In genomic region chr9:136925414-136926153, GRCh38 we compare ENCODE assay signal across 27 cellular contexts. TPM values are rescaled to one million over a fixed set of nuclear protein-coding genes. Genes with fewer than 3 reads are reported as not detected.
DNase-seq lines count a peak whose midpoint lies in the region; ATAC-seq and TF ChIP-seq lines count a peak whose summit lies in the region.
"Had no signal": no experiment of that assay in that cellular context is flagged by ENCODE, and none has a peak within 500 bp of the region (broad histone marks: within the 10 kb centered on the region; RNA-seq: fewer than 3 reads in every experiment).

No MANE protein-coding gene starts in this region.

- peaks cover 18 to 31% (median 21%) of the 10 kb centered on the region in 3 donors for H3K36me3 ChIP-seq in skeletal muscle tissue (ENCODE audit: control insufficient read depth in 3 of 3, insufficient read depth in 3 of 3, low read length in 3 of 3)
- H3K36me3 ChIP-seq in left lung = peaks cover 0 to 67% of the 10 kb centered on the region in 2 donors

- intact Hi-C loops in activated CD8-positive, alpha-beta T cell treated with anti-CD3 and anti-CD28 coated beads for 36 hours (cut with micrococcal nuclease) = no loop called here
- intact Hi-C loops in left lung (cut with DNase I) = no loop called here

- no peak for ATAC-seq in activated CD8-positive, alpha-beta T cell treated with anti-CD3 and anti-CD28 coated beads for 36 hours
- ATAC-seq in activated CD8-positive, alpha-beta T cell treated with anti-CD3 and anti-CD28 coated beads, Interleukin-2, amount 10 ng/mL, durations not matched to agents 7 days and 5 days = no peak
- ATAC-seq in left lung (no peak), GM18870 (IDR thresholded peaks at IDR 0.05; ENCODE audit: unreplicated experiment) (no peak)
- ATAC-seq: WTC11 had no signal

- no peak for DNase-seq in activated CD8-positive, alpha-beta T cell treated with anti-CD3 and anti-CD28 coated beads for 36 hours
- no peak for DNase-seq in activated CD8-positive, alpha-beta T cell treated with anti-CD3 and anti-CD28 coated beads, Interleukin-2, amount 10 ng/mL, durations not matched to agents 7 days and 5 days
- no peak for DNase-seq in HFFc6
- no peak for DNase-seq in fibroblast of villous mesenchyme (ENCODE audit: low read depth)
- no peak for DNase-seq in NCI-H82 (lab: John Stamatoyannopoulos, UW)
- DNase-seq in left lung = no peak
- DNase-seq: DMS 273 treated with DMSO at 0.1 percent for 48 hours; effector CD4-positive, alpha-beta T cell; esophagus squamous epithelium; GF-D8; mammary epithelial cell; naive B cell; NCI-H1092 treated with DMSO at 0.1 percent for 48 hours; NCI-H510A; SIG-M5; stimulated activated CD4-positive, alpha-beta T cell treated with anti-CD3 and anti-CD28 coated beads, Interleukin-4, amount 100 ng/mL, for 1 hour had no signal

- H3K4me3 Mint-ChIP-seq in activated CD8-positive, alpha-beta T cell treated with anti-CD3 and anti-CD28 coated beads for 36 hours = no peak overlapping the region
- no peak overlapping the region for H3K4me3 Mint-ChIP-seq in activated CD8-positive, alpha-beta T cell treated with anti-CD3 and anti-CD28 coated beads, Interleukin-2, amount 10 ng/mL, durations not matched to agents 7 days and 5 days
- H3K4me3 Mint-ChIP-seq in HFFc6 = no peak overlapping the region
- H3K4me3 Mint-ChIP-seq: activated T-helper 1 cell treated with anti-CD3 and anti-CD28 coated beads, Interleukin-12 subunit alpha, Interleukin-12 subunit beta, Interleukin-2, Interleukin-4 antibody, amounts not matched to agents 30 ng/mL and 10 ng/mL and 1 ng/mL, durations not matched to agents 14 hours and 24 hours and 36 hours; naive B cell; T-helper 1 cell treated with Interleukin-12 subunit alpha and Interleukin-12 subunit beta and Interleukin-4 antibody, amounts not matched to agents 30 μg/mL and 1 μg/mL, for 36 hours; WTC11 had no signal

- CTCF ChIA-PET in activated CD8-positive, alpha-beta T cell treated with anti-CD3 and anti-CD28 coated beads for 36 hours (lab: Charles Lee) = interaction anchor here (1.0 to 1.8 kb wide), 2 partner anchors 21 to 83 kb away, joined by 4 to 8 read pairs; partner anchors contain the start of gene AJM1
- CTCF ChIA-PET in activated CD8-positive, alpha-beta T cell treated with anti-CD3 and anti-CD28 coated beads, Interleukin-2, amount 10 ng/mL, durations not matched to agents 7 days and 5 days (lab: Charles Lee) = interaction anchor here (1.8 kb wide), 1 partner anchor 83 kb away, joined by 4 read pairs; the partner anchor contains the start of gene AJM1

- H3K9me3 Mint-ChIP-seq in activated CD8-positive, alpha-beta T cell treated with anti-CD3 and anti-CD28 coated beads for 36 hours = no peaks in the 10 kb centered on the region
- H3K9me3 Mint-ChIP-seq in activated CD8-positive, alpha-beta T cell treated with anti-CD3 and anti-CD28 coated beads, Interleukin-2, amount 10 ng/mL, durations not matched to agents 7 days and 5 days (ENCODE audit: insufficient read depth) = no peaks in the 10 kb centered on the region
- H3K9me3 Mint-ChIP-seq in HFFc6 = no peaks in the 10 kb centered on the region
- H3K9me3 Mint-ChIP-seq: activated T-helper 1 cell treated with anti-CD3 and anti-CD28 coated beads, Interleukin-12 subunit alpha, Interleukin-12 subunit beta, Interleukin-2, Interleukin-4 antibody, amounts not matched to agents 30 ng/mL and 10 ng/mL and 1 ng/mL, durations not matched to agents 14 hours and 24 hours and 36 hours; naive B cell; T-helper 1 cell treated with Interleukin-12 subunit alpha and Interleukin-12 subunit beta and Interleukin-4 antibody, amounts not matched to agents 30 μg/mL and 1 μg/mL, for 36 hours; WTC11 had no signal

- no peaks in the 10 kb centered on the region for H3K9me3 ChIP-seq in skeletal muscle tissue (ENCODE audit: control insufficient read depth in 3 of 3, low read length in 3 of 3)
- H3K9me3 ChIP-seq in left lung = no peaks in the 10 kb centered on the region
- H3K9me3 ChIP-seq: BLaER1, esophagus squamous epithelium, thoracic aorta had no signal

- peak overlapping the region in 1 of 3 donors; percentile 40 for H3K9ac ChIP-seq in skeletal muscle tissue (ENCODE audit: low read depth in 1 of 3, low read length in 3 of 3)
- H3K9ac ChIP-seq: BLaER1 had no signal

- H3K4me1 Mint-ChIP-seq in activated CD8-positive, alpha-beta T cell treated with anti-CD3 and anti-CD28 coated beads for 36 hours (ENCODE audit: low read depth) = no peaks in the 10 kb centered on the region
- H3K4me1 Mint-ChIP-seq in activated CD8-positive, alpha-beta T cell treated with anti-CD3 and anti-CD28 coated beads, Interleukin-2, amount 10 ng/mL, durations not matched to agents 7 days and 5 days (ENCODE audit: low read depth) = peaks cover 4% of the 10 kb centered on the region
- peaks cover 9% of the 10 kb centered on the region for H3K4me1 Mint-ChIP-seq in HFFc6 (ENCODE audit: low read depth)
- H3K4me1 Mint-ChIP-seq: WTC11 had no signal

- H3K4me1 ChIP-seq in skeletal muscle tissue (ENCODE audit: control insufficient read depth in 3 of 3, insufficient read depth in 3 of 3, low read length in 3 of 3) = peaks cover 27 to 62% (median 58%) of the 10 kb centered on the region in 3 donors
- peaks cover 0 to 9% of the 10 kb centered on the region in 2 donors for H3K4me1 ChIP-seq in left lung
- H3K4me1 ChIP-seq: BLaER1 had no signal

- H3K27me3 Mint-ChIP-seq in activated CD8-positive, alpha-beta T cell treated with anti-CD3 and anti-CD28 coated beads for 36 hours = no peaks in the 10 kb centered on the region
- H3K27me3 Mint-ChIP-seq in activated CD8-positive, alpha-beta T cell treated with anti-CD3 and anti-CD28 coated beads, Interleukin-2, amount 10 ng/mL, durations not matched to agents 7 days and 5 days (ENCODE audit: low read depth) = no peaks in the 10 kb centered on the region
- H3K27me3 Mint-ChIP-seq in HFFc6 (ENCODE audit: insufficient read depth) = peaks cover 3% of the 10 kb centered on the region; the same call in 1 of the 2 replicates
- H3K27me3 Mint-ChIP-seq: naive B cell had no signal

- no peaks in the 10 kb centered on the region for H3K27me3 ChIP-seq in skeletal muscle tissue (ENCODE audit: control insufficient read depth in 3 of 3, insufficient read depth in 3 of 3, low read length in 3 of 3)
- no peaks in the 10 kb centered on the region for H3K27me3 ChIP-seq in left lung
- H3K27me3 ChIP-seq: BLaER1, cardiac muscle cell, esophagus squamous epithelium had no signal

- TF ChIP-seq CTCF in activated CD8-positive, alpha-beta T cell treated with anti-CD3 and anti-CD28 coated beads for 36 hours (IDR thresholded peaks at IDR 0.05) = peak; percentile 18
- TF ChIP-seq CTCF in HFFc6 (IDR thresholded peaks at IDR 0.05) (peak; percentile 21; the same call in 1 of the 2 replicates), fibroblast of villous mesenchyme (IDR thresholded peaks at IDR 0.05; ENCODE audit: insufficient read depth, low read depth, low read length) (peak; percentile 2), left lung (IDR thresholded peaks at IDR 0.05) (no peak)

- peaks cover 19% of the 10 kb centered on the region for H3K36me3 Mint-ChIP-seq in activated CD8-positive, alpha-beta T cell treated with anti-CD3 and anti-CD28 coated beads for 36 hours (ENCODE audit: low read depth)
- H3K36me3 Mint-ChIP-seq in activated CD8-positive, alpha-beta T cell treated with anti-CD3 and anti-CD28 coated beads, Interleukin-2, amount 10 ng/mL, durations not matched to agents 7 days and 5 days (ENCODE audit: low read depth) = peaks cover 47% of the 10 kb centered on the region
- peaks cover 13% of the 10 kb centered on the region; the same call in 1 of the 2 replicates for H3K36me3 Mint-ChIP-seq in HFFc6 (ENCODE audit: low read depth)

- H3K4me3 ChIP-seq in fibroblast of villous mesenchyme (ENCODE audit: low read depth, low read length) (no peak overlapping the region), skeletal muscle tissue (ENCODE audit: low read length in 3 of 3) (no peak overlapping the region), left lung (no peak overlapping the region)
- H3K4me3 ChIP-seq: BLaER1, cardiac muscle cell, esophagus squamous epithelium, skin epidermis, thoracic aorta had no signal

- H3K27ac ChIP-seq in skeletal muscle tissue (ENCODE audit: low read depth, low read length) = peak overlapping the region; percentile 19
- no peak overlapping the region for H3K27ac ChIP-seq in left lung
- H3K27ac ChIP-seq: BLaER1, cardiac muscle cell, thoracic aorta had no signal

- H3K27ac Mint-ChIP-seq in activated CD8-positive, alpha-beta T cell treated with anti-CD3 and anti-CD28 coated beads for 36 hours = no peak overlapping the region
- no peak overlapping the region for H3K27ac Mint-ChIP-seq in activated CD8-positive, alpha-beta T cell treated with anti-CD3 and anti-CD28 coated beads, Interleukin-2, amount 10 ng/mL, durations not matched to agents 7 days and 5 days
- H3K27ac Mint-ChIP-seq in HFFc6 = no peak overlapping the region
- H3K27ac Mint-ChIP-seq: T-helper 1 cell treated with Interleukin-12 subunit alpha and Interleukin-12 subunit beta and Interleukin-4 antibody, amounts not matched to agents 30 μg/mL and 1 μg/mL, for 36 hours; WTC11 had no signal

- POLR2A ChIA-PET in activated CD8-positive, alpha-beta T cell treated with anti-CD3 and anti-CD28 coated beads for 36 hours (lab: Charles Lee) = interaction anchor here (0.6 kb wide), 2 partner anchors 46 to 188 kb away, joined by 3 read pairs; no protein-coding TSS in a partner anchor
- POLR2A ChIA-PET in activated CD8-positive, alpha-beta T cell treated with anti-CD3 and anti-CD28 coated beads, Interleukin-2, amount 10 ng/mL, durations not matched to agents 7 days and 5 days (lab: Charles Lee) = no interaction called here

RNA-seq across cellular contexts. Expression of gene FBXW5, which starts 19.0 kb away (rescaled TPM):
- total RNA-seq in activated CD8-positive, alpha-beta T cell treated with anti-CD3 and anti-CD28 coated beads for 36 hours = 10 to 100 TPM; 53.4 to 54.0 TPM
- total RNA-seq in activated CD8-positive, alpha-beta T cell treated with anti-CD3 and anti-CD28 coated beads, Interleukin-2, amount 10 ng/mL, durations not matched to agents 7 days and 5 days = 100 to 1,000 TPM; 103 to 104 TPM
- 100 to 1,000 TPM in 1 of 6 experiments, 10 to 100 TPM in 5; 89.1 to 102 (median 94.4) TPM for total RNA-seq in HFFc6 (2021; fragmentation: NEBNext Ultra II Directional; extraction: Animal tissue kit (Norgen Biotek cat#: 25700))
- 104 and 115 TPM in 2 replicates for total RNA-seq in fibroblast of villous mesenchyme
- 45.4 TPM for total RNA-seq in skeletal muscle tissue
- total RNA-seq in left lung = 100 to 1,000 TPM in 1 of 2 donors, 10 to 100 TPM in 1; 98.5 to 111 TPM

RNA-seq across cellular contexts. Expression of gene C8G, which starts 19.5 kb away (rescaled TPM):
- under 1 TPM in 1 of 2 experiments, not detected in 1; 0.83 TPM for total RNA-seq in activated CD8-positive, alpha-beta T cell treated with anti-CD3 and anti-CD28 coated beads for 36 hours
- 1 to 10 TPM; 1.4 to 1.5 TPM for total RNA-seq in activated CD8-positive, alpha-beta T cell treated with anti-CD3 and anti-CD28 coated beads, Interleukin-2, amount 10 ng/mL, durations not matched to agents 7 days and 5 days
- total RNA-seq in HFFc6 (2021; fragmentation: NEBNext Ultra II Directional; extraction: Animal tissue kit (Norgen Biotek cat#: 25700)) = 1 to 10 TPM in 3 of 6 experiments, under 1 TPM in 3; 0.51 to 1.8 (median 0.97) TPM
- total RNA-seq in fibroblast of villous mesenchyme = 0.86 TPM in 1 of 2 replicates, not detected in the other
- total RNA-seq in skeletal muscle tissue = not detected
- 1 to 10 TPM; 1.2 TPM for total RNA-seq in left lung
- total RNA-seq: A172, thoracic aorta had no signal

RNA-seq across cellular contexts. Expression of gene LCN12, which starts 26.5 kb away (rescaled TPM):
- total RNA-seq in activated CD8-positive, alpha-beta T cell treated with anti-CD3 and anti-CD28 coated beads for 36 hours = 1 to 10 TPM; 1.3 to 2.1 TPM
- total RNA-seq in activated CD8-positive, alpha-beta T cell treated with anti-CD3 and anti-CD28 coated beads, Interleukin-2, amount 10 ng/mL, durations not matched to agents 7 days and 5 days = 1 to 10 TPM; 1.0 to 1.7 TPM
- under 1 TPM in 2 of 6 experiments, not detected in 4; 0.14 to 0.31 TPM for total RNA-seq in HFFc6 (2021; fragmentation: NEBNext Ultra II Directional; extraction: Animal tissue kit (Norgen Biotek cat#: 25700))
- total RNA-seq in fibroblast of villous mesenchyme (0.86 TPM in 1 of 2 replicates, not detected in the other), skeletal muscle tissue (not detected), left lung (1 to 10 TPM; 2.1 to 4.5 TPM)
- total RNA-seq: esophagus squamous epithelium had no signal

RNA-seq across cellular contexts. Expression of gene TRAF2, which starts 39.3 kb away (rescaled TPM):
- 10 to 100 TPM; 34.8 to 40.5 TPM for total RNA-seq in activated CD8-positive, alpha-beta T cell treated with anti-CD3 and anti-CD28 coated beads for 36 hours
- 10 to 100 TPM; 48.5 to 57.2 TPM for total RNA-seq in activated CD8-positive, alpha-beta T cell treated with anti-CD3 and anti-CD28 coated beads, Interleukin-2, amount 10 ng/mL, durations not matched to agents 7 days and 5 days
- total RNA-seq in HFFc6 (2021; fragmentation: NEBNext Ultra II Directional; extraction: Animal tissue kit (Norgen Biotek cat#: 25700)) = 10 to 100 TPM; 11.1 to 15.9 (median 13.6) TPM
- 11.0 and 16.8 TPM in 2 replicates for total RNA-seq in fibroblast of villous mesenchyme
- total RNA-seq in skeletal muscle tissue = 4.7 TPM
- total RNA-seq in left lung = 10 to 100 TPM; 17.2 to 22.4 TPM

RNA-seq across cellular contexts. Expression of gene PTGDS, which starts 51.7 kb away (rescaled TPM):
- not detected for total RNA-seq in activated CD8-positive, alpha-beta T cell treated with anti-CD3 and anti-CD28 coated beads for 36 hours
- 1 to 10 TPM; 1.2 to 1.4 TPM for total RNA-seq in activated CD8-positive, alpha-beta T cell treated with anti-CD3 and anti-CD28 coated beads, Interleukin-2, amount 10 ng/mL, durations not matched to agents 7 days and 5 days
- not detected for total RNA-seq in HFFc6 (2021; fragmentation: NEBNext Ultra II Directional; extraction: Animal tissue kit (Norgen Biotek cat#: 25700))
- total RNA-seq in fibroblast of villous mesenchyme = 10.8 and 21.9 TPM in 2 replicates
- total RNA-seq in skeletal muscle tissue = 4.2 TPM
- 100 to 1,000 TPM; 133 to 137 TPM for total RNA-seq in left lung
- total RNA-seq: A172; activated CD8-positive, alpha-beta memory T cell treated with anti-CD3 and anti-CD28 coated beads for 36 hours had no signal

Comparison
In these comparisons a context has a peak if more than half of its experiments do, and no peak if none do; other contexts are left out.
1. CTCF ChIP-seq: peak in activated CD8-positive, alpha-beta T cell treated with anti-CD3 and anti-CD28 coated beads for 36 hours (single experiment), HFFc6 (single experiment) and fibroblast of villous mesenchyme (single experiment); none in left lung (0 of 2).